Comparison of ENCODE assay signal across 34 cellular contexts in the genomic region with DNA sequence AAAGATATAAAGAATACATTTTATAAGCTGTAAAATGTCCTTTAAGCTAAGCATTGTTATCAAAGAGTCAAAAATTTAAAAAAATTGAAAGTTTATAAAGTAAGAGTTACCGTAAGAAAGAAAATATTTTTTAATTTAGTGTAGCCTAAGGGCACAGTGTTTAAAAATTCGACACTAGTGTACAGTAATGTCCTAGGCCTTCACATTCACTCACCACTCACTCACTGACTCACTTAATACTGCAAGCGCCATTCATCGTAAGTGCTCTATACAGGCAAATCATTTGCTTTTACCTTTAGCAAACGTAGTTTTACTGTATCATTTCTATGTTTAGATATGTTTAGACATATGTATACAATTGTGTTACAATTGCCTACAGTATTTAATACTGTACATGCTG. TPM values are rescaled to one million over a fixed set of nuclear protein-coding genes. Genes with fewer than 3 reads are reported as not detected.
"Had no signal": no experiment of that assay in that cellular context is flagged by ENCODE, and none has a peak within 500 bp of the region (broad histone marks: within the 10 kb centered on the region; RNA-seq: fewer than 3 reads in every experiment).

No MANE protein-coding gene starts in this region.

- H3K9me3 ChIP-seq: ascending aorta had no signal

- H3K27ac ChIP-seq: ascending aorta, cardiac muscle cell, WERI-Rb-1 had no signal

- ATAC-seq: activated CD4-positive, alpha-beta T cell treated with anti-CD3 and anti-CD28 coated beads for 36 hours; activated CD4-positive, CD25-positive, alpha-beta regulatory T cell treated with anti-CD3 and anti-CD28 coated beads, Interleukin-2, amount 50 U/mL, for 24 hours; activated CD8-positive, alpha-beta memory T cell treated with anti-CD3 and anti-CD28 coated beads, Interleukin-2, amount 10 ng/mL, durations not matched to agents 7 days and 5 days; activated CD8-positive, alpha-beta T cell treated with anti-CD3 and anti-CD28 coated beads, Interleukin-2, amount 10 ng/mL, durations not matched to agents 7 days and 5 days; activated naive CD8-positive, alpha-beta T cell treated with anti-CD3 and anti-CD28 coated beads, Interleukin-2, amount 50 U/mL, for 24 hours; T-helper 17 cell; WTC11 had no signal

- H3K36me3 ChIP-seq: ascending aorta, cardiac muscle cell, WERI-Rb-1 had no signal

- H3K4me3 ChIP-seq: ascending aorta, cardiac muscle cell had no signal

- DNase-seq: activated CD4-positive, alpha-beta memory T cell treated with anti-CD3 and anti-CD28 coated beads, Interleukin-2, amount 10 ng/mL, durations not matched to agents 7 days and 5 days; activated CD4-positive, alpha-beta T cell treated with anti-CD3 and anti-CD28 coated beads for 1 hour; activated CD4-positive, alpha-beta T cell treated with anti-CD3 and anti-CD28 coated beads for 36 hours; activated CD4-positive, alpha-beta T cell treated with anti-CD3 and anti-CD28 coated beads for 48 hours; activated CD4-positive, alpha-beta T cell treated with anti-CD3 and anti-CD28 coated beads, Interleukin-2, amount 10 ng/mL, durations not matched to agents 7 days and 5 days; activated CD4-positive, alpha-beta T cell treated with anti-CD3 and anti-CD28 coated beads, Interleukin-2, amount 50 U/mL, for 48 hours; activated CD4-positive, CD25-positive, alpha-beta regulatory T cell; activated CD8-positive, alpha-beta memory T cell treated with anti-CD3 and anti-CD28 coated beads for 24 hours; activated CD8-positive, alpha-beta memory T cell treated with anti-CD3 and anti-CD28 coated beads, Interleukin-2, amount 10 ng/mL, durations not matched to agents 7 days and 5 days; activated CD8-positive, alpha-beta memory T cell treated with anti-CD3 and anti-CD28 coated beads, Interleukin-2, amount 50 U/mL, for 48 hours; activated CD8-positive, alpha-beta T cell treated with anti-CD3 and anti-CD28 coated beads, Interleukin-2, amount 10 ng/mL, durations not matched to agents 7 days and 5 days; activated effector memory CD4-positive, alpha-beta T cell treated with Interleukin-2 at 50 U/mL for 16 hours; activated gamma-delta T cell; activated naive CD4-positive, alpha-beta T cell treated with anti-CD3 and anti-CD28 coated beads, Interleukin-2, amount 10 ng/mL, durations not matched to agents 7 days and 5 days; activated naive CD4-positive, alpha-beta T cell treated with Interleukin-2 at 50 U/mL for 16 hours; activated naive CD8-positive, alpha-beta T cell treated with anti-CD3 and anti-CD28 coated beads, Interleukin-2, amount 10 ng/mL, durations not matched to agents 7 days and 5 days; activated naive CD8-positive, alpha-beta T cell treated with anti-CD3 and anti-CD28 coated beads, Interleukin-2, amount 50 U/mL, for 24 hours; activated T-cell treated with anti-CD3 and anti-CD28 coated beads, Interleukin-2, amount 50 U/mL, for 24 hours; activated T-cell treated with anti-CD3 and anti-CD28 coated beads, Interleukin-2, amount 50 U/mL, for 48 hours; amygdala; anterior cingulate cortex; caudate nucleus; cerebellar nuclear complex; T-helper 17 cell; WERI-Rb-1 had no signal

- H3K4me1 ChIP-seq: ascending aorta had no signal

RNA-seq across cellular contexts. Expression of gene GLRA3, which starts 20.2 kb away (rescaled TPM):
- total RNA-seq: activated CD4-positive, alpha-beta memory T cell treated with anti-CD3 and anti-CD28 coated beads, Interleukin-2, amount 10 ng/mL, durations not matched to agents 7 days and 5 days; activated CD4-positive, alpha-beta T cell treated with anti-CD3 and anti-CD28 coated beads for 36 hours; activated CD4-positive, alpha-beta T cell treated with anti-CD3 and anti-CD28 coated beads, Interleukin-2, amount 10 ng/mL, durations not matched to agents 7 days and 5 days; activated CD8-positive, alpha-beta memory T cell treated with anti-CD3 and anti-CD28 coated beads, Interleukin-2, amount 10 ng/mL, durations not matched to agents 7 days and 5 days; activated CD8-positive, alpha-beta T cell treated with anti-CD3 and anti-CD28 coated beads, Interleukin-2, amount 10 ng/mL, durations not matched to agents 7 days and 5 days; activated naive CD8-positive, alpha-beta T cell treated with anti-CD3 and anti-CD28 coated beads, Interleukin-2, amount 10 ng/mL, durations not matched to agents 7 days and 5 days; activated T-helper 2 cell treated with anti-CD3 and anti-CD28 coated beads, Interferon-gamma antibody, Interleukin-2, Interleukin-4, amounts not matched to agents 10 μg/mL and 5 μg/mL and 100 μg/mL, durations not matched to agents 14 hours and 24 hours and 36 hours; ascending aorta; bronchial epithelial cell; cardiac muscle cell; chondrocyte; T-helper 1 cell treated with Interleukin-12 subunit alpha and Interleukin-12 subunit beta and Interleukin-4 antibody, amounts not matched to agents 30 ng/mL and 1 ng/mL, for 36 hours; T-helper 17 cell; T-helper 2 cell treated with Interferon-gamma antibody and Interleukin-4, amounts not matched to agents 100 ng/mL and 5 ng/mL, for 36 hours had no signal
